ENCODE assay signal across 8 cellular contexts in genomic region chr9:35657327-35658143, GRCh38. TPM values are rescaled to one million over a fixed set of nuclear protein-coding genes. Genes with fewer than 3 reads are reported as not detected.
DNase-seq lines count a peak whose midpoint lies in the region; ATAC-seq, FAIRE-seq and TF ChIP-seq lines count a peak whose summit lies in the region.

Gene RMRP (minus strand): TSS chr9:35658019.

- peaks cover 1 to 10% of the 10 kb centered on the region in 2 experiments for H3K36me3 ChIP-seq in keratinocyte (ENCODE audit: control insufficient read depth in 2 of 2, extremely low read depth in 1 of 2, insufficient read depth in 2 of 2, low read length in 2 of 2)

- dilution Hi-C loops in keratinocyte (cut with MboI; ENCODE audit: extremely low pct_ligation_motif_present, low sequenced_read_pairs), result no loop called here

- no peaks in the 10 kb centered on the region for H4K20me1 ChIP-seq in keratinocyte (ENCODE audit: control insufficient read depth, extremely low read depth, insufficient read depth, low read length)

- H3K27ac ChIP-seq in keratinocyte (ENCODE audit: control insufficient read depth, insufficient read depth, low read length), result peak within 1 kb of the TSS; percentile 92

- peaks cover 13% of the 10 kb centered on the region for H3K4me1 ChIP-seq in keratinocyte (ENCODE audit: control insufficient read depth, extremely low read depth, insufficient read depth, low read length)

- peak within 1 kb of the TSS; percentile 87 for H3K4me2 ChIP-seq in keratinocyte (ENCODE audit: control insufficient read depth, extremely low read depth, insufficient read depth, low read depth, low read length)

- H3K27me3 ChIP-seq in keratinocyte (ENCODE audit: control insufficient read depth, extremely low read depth, insufficient read depth, low read length), result peaks cover 3% of the 10 kb centered on the region

- TF ChIP-seq CTCF in AG09309 (IDR thresholded peaks at IDR 0.05; ENCODE audit: control insufficient read depth, insufficient read depth, low read depth, low read length, missing control alignments) (peak; percentile 15), keratinocyte (optimal IDR thresholded peaks at IDR 0.05 in 1 of 3, IDR thresholded peaks at IDR 0.05 in 1 of 3, conservative IDR thresholded peaks at IDR 0.05 in 1 of 3; ENCODE audit: extremely low read depth in 1 of 3, insufficient read depth in 2 of 3, low read length in 3 of 3) (peak in 2 of 3 experiments; percentile 19 to 22)

- H3K4me3 ChIP-seq in AG09309 (ENCODE audit: control insufficient read depth, low read depth, low read length) (peak within 1 kb of the TSS; percentile 67), keratinocyte (ENCODE audit: control insufficient read depth in 2 of 3, extremely low read depth in 1 of 3, insufficient read depth in 2 of 3, low read depth in 1 of 3, low read length in 3 of 3) (peak within 1 kb of the TSS; percentile 73 to 84 (median 81))

- no peak for FAIRE-seq in keratinocyte (lab: Jason Lieb, UNC)

- H3K9me3 ChIP-seq in keratinocyte (ENCODE audit: control insufficient read depth, low read depth, low read length), result no peaks in the 10 kb centered on the region

- H2AFZ ChIP-seq in keratinocyte (ENCODE audit: control insufficient read depth, low read length), result peak within 1 kb of the TSS; percentile 90

- peaks cover 2% of the 10 kb centered on the region for H3K79me2 ChIP-seq in keratinocyte (ENCODE audit: control insufficient read depth, insufficient read depth, low read length)

- peak within 1 kb of the TSS; percentile 82 for H3K9ac ChIP-seq in keratinocyte (ENCODE audit: control insufficient read depth, extremely low read depth, insufficient read depth, low read length)

- H3K9me1 ChIP-seq in keratinocyte (ENCODE audit: control insufficient read depth, extremely low read depth, insufficient read depth, low read length), result no peaks in the 10 kb centered on the region

- ATAC-seq in GM19035 (IDR thresholded peaks at IDR 0.05; ENCODE audit: unreplicated experiment), result peak; percentile 91
- ATAC-seq in HG03378 (IDR thresholded peaks at IDR 0.05; ENCODE audit: unreplicated experiment), result peak; percentile 90

- DNase-seq in AG09309 (ENCODE audit: low read depth), result peak; percentile 99
- DNase-seq in NCI-H460 (ENCODE audit: extremely low read depth, low read depth), result peak; percentile 97
- peak; percentile 86 for DNase-seq in activated CD4-positive, alpha-beta T cell treated with anti-CD3 and anti-CD28 coated beads for 1 hour
- peak; percentile 98 for DNase-seq in cerebellum (ENCODE audit: low spot score)
- DNase-seq in keratinocyte (ENCODE audit: low read depth, low spot score), result peak; percentile 99
- DNase-seq in stimulated activated CD4-positive, alpha-beta T cell treated with anti-CD3 and anti-CD28 coated beads, Interleukin-15, amount 100 ng/mL, for 1 hour (ENCODE audit: low read depth in 1 of 2, low spot score in 1 of 2), result peak; percentile 70 to 86

RNA-seq across cellular contexts. Expression of gene RMRP, which starts in this region (rescaled TPM):
- 9,964 and 10,171 TPM in 2 replicates for total RNA-seq in NCI-H460 (2014; rRNA removed; shearing (Covaris generic))
- polyA plus RNA-seq in NCI-H460 (2014; cell fraction: nucleus; rRNA removed), result not detected in 2 replicates
- 172,488 TPM for total RNA-seq in cerebellum
- 21.6 to 91.8 TPM (median 40.5 TPM) in 3 replicates for polyA plus RNA-seq in keratinocyte
- 29.8 TPM for polyA plus RNA-seq in keratinocyte (2011; ENCODE audit: low read depth)
- 31.7 and 49.9 TPM in 2 replicates for polyA plus RNA-seq in keratinocyte (2011; cell fraction: cytosol; rRNA removed)
- polyA plus RNA-seq in keratinocyte (2011; cell fraction: nucleus; rRNA removed), result 581 and 1,734 TPM in 2 replicates
- polyA plus RNA-seq in keratinocyte (2012; ENCODE audit: low replicate concordance), result 12.7 and 20.0 TPM in 2 replicates
- 5,944 to 36,209 TPM (median 23,721 TPM) in 3 replicates for polyA minus RNA-seq in keratinocyte
- 15,491 TPM for polyA minus RNA-seq in keratinocyte (2011; cell fraction: cytosol; rRNA and poly(A)+ RNA removed)
- 126,667 and 367,210 TPM in 2 replicates for polyA minus RNA-seq in keratinocyte (2011; cell fraction: nucleus; rRNA and poly(A)+ RNA removed)

Comparison
In these comparisons a context has a peak if more than half of its experiments do, and no peak if none do; other contexts are left out.
1. Peak in every context shown above with its lines: DNase-seq, ATAC-seq, H3K4me3 ChIP-seq and H3K27ac ChIP-seq.
2. RNA of gene RMRP (total RNA-seq): 172,488 TPM in cerebellum (single experiment); 9,964 to 10,171 TPM in NCI-H460; every median in the first group is over 10 times any median in the second.